ENCODE assay signal across 1 cellular context in the genomic region with DNA sequence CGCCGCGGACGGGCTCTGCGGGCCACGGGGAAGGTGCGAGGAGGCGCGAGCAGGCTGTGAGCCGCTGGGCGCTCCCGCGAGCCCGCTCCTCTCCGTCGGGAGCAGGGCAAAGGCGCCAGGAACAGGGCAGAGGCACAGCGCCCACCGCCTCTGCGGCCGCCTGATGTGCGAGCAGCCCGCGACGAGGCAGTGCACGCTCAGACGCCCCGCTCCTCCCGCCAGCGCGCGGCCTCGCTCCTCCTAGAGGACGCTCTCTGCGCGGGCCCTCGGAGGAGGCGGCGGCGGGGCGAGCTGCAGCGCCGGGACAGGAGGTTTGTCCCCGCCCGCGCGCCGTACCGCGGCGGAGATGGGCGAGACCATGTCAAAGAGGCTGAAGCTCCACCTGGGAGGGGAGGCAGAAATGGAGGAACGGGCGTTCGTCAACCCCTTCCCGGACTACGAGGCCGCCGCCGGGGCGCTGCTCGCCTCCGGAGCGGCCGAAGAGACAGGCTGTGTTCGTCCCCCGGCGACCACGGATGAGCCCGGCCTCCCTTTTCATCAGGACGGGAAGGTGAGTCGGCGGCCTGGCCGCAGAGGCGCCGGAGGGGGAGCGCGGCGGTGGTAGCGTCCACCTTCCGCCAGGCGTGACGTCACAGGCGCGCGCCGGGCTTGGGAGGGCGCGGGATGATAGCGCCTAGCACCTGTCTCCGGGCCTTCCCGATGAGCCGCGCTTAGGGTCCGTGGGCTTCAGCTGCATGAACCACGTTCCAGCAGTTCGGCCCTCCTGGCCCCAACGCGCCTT.
TF ChIP-seq lines count a peak whose summit lies in the region.

No MANE protein-coding gene starts in this region.

TF ChIP-seq in HepG2, 621 proteins besides CTCF, POLR2A, EP300 and RAD21 (continued from another document and continues in another):
- TF ChIP-seq, protein P1, sequence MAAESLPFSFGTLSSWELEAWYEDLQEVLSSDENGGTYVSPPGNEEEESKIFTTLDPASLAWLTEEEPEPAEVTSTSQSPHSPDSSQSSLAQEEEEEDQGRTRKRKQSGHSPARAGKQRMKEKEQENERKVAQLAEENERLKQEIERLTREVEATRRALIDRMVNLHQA (CRISPR knock-in tag; IDR thresholded peaks at IDR 0.05) = no peak
- TF ChIP-seq ZFP62 (CRISPR knock-in tag; IDR thresholded peaks at IDR 0.05) (no peak), SMYD3 (CRISPR knock-in tag; IDR thresholded peaks at IDR 0.05) (no peak), MATR3 (CRISPR knock-in tag; IDR thresholded peaks at IDR 0.05) (no peak), NKX3-1 (CRISPR knock-in tag; IDR thresholded peaks at IDR 0.05) (peak; percentile 67; the same call in 1 of the 2 replicates), DNMT3B (CRISPR knock-in tag; conservative IDR thresholded peaks at IDR 0.05) (no peak), HDAC2 (CRISPR knock-in tag; IDR thresholded peaks at IDR 0.05) (peak; percentile 13), HIVEP1 (CRISPR knock-in tag; IDR thresholded peaks at IDR 0.05) (no peak), ZNF451 (CRISPR knock-in tag; IDR thresholded peaks at IDR 0.05) (peak; percentile 72; the same call in 1 of the 2 replicates), KDM5B (CRISPR knock-in tag; IDR thresholded peaks at IDR 0.05; ENCODE audit: borderline replicate concordance) (peak; percentile 94), RAD51 (IDR thresholded peaks at IDR 0.05; ENCODE audit: borderline replicate concordance) (no peak), CBX2 (IDR thresholded peaks at IDR 0.05; ENCODE audit: low read depth, low read length) (no peak), CBX2 (CRISPR knock-in tag; IDR thresholded peaks at IDR 0.05; ENCODE audit: low read depth) (no peak; the same call in 1 of the 2 replicates), ZNF510 (CRISPR knock-in tag; IDR thresholded peaks at IDR 0.05; ENCODE audit: low read depth) (peak; percentile 54; the same call in 1 of the 2 replicates), ZNF256 (CRISPR knock-in tag; conservative IDR thresholded peaks at IDR 0.05) (no peak), JUN (CRISPR knock-in tag; IDR thresholded peaks at IDR 0.05) (no peak)
- TF ChIP-seq, protein P2, sequence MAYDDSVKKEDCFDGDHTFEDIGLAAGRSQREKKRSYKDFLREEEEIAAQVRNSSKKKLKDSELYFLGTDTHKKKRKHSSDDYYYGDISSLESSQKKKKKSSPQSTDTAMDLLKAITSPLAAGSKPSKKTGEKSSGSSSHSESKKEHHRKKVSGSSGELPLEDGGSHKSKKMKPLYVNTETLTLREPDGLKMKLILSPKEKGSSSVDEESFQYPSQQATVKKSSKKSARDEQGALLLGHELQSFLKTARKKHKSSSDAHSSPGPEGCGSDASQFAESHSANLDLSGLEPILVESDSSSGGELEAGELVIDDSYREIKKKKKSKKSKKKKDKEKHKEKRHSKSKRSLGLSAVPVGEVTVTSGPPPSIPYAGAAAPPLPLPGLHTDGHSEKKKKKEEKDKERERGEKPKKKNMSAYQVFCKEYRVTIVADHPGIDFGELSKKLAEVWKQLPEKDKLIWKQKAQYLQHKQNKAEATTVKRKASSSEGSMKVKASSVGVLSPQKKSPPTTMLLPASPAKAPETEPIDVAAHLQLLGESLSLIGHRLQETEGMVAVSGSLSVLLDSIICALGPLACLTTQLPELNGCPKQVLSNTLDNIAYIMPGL (CRISPR knock-in tag; IDR thresholded peaks at IDR 0.05; ENCODE audit: borderline replicate concordance in 1 of 2, low read depth in 1 of 2) = peak; percentile 91 to 95
- TF ChIP-seq, protein P3, sequence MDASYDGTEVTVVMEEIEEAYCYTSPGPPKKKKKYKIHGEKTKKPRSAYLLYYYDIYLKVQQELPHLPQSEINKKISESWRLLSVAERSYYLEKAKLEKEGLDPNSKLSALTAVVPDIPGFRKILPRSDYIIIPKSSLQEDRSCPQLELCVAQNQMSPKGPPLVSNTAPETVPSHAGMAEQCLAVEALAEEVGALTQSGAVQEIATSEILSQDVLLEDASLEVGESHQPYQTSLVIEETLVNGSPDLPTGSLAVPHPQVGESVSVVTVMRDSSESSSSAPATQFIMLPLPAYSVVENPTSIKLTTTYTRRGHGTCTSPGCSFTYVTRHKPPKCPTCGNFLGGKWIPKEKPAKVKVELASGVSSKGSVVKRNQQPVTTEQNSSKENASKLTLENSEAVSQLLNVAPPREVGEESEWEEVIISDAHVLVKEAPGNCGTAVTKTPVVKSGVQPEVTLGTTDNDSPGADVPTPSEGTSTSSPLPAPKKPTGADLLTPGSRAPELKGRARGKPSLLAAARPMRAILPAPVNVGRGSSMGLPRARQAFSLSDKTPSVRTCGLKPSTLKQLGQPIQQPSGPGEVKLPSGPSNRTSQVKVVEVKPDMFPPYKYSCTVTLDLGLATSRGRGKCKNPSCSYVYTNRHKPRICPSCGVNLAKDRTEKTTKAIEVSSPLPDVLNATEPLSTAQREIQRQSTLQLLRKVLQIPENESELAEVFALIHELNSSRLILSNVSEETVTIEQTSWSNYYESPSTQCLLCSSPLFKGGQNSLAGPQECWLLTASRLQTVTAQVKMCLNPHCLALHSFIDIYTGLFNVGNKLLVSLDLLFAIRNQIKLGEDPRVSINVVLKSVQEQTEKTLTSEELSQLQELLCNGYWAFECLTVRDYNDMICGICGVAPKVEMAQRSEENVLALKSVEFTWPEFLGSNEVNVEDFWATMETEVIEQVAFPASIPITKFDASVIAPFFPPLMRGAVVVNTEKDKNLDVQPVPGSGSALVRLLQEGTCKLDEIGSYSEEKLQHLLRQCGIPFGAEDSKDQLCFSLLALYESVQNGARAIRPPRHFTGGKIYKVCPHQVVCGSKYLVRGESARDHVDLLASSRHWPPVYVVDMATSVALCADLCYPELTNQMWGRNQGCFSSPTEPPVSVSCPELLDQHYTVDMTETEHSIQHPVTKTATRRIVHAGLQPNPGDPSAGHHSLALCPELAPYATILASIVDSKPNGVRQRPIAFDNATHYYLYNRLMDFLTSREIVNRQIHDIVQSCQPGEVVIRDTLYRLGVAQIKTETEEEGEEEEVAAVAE (CRISPR knock-in tag; IDR thresholded peaks at IDR 0.05; ENCODE audit: borderline replicate concordance) = 0 out of 2 replicates have a peak, but pooled peaks have one; percentile 19
- TF ChIP-seq, protein P4, sequence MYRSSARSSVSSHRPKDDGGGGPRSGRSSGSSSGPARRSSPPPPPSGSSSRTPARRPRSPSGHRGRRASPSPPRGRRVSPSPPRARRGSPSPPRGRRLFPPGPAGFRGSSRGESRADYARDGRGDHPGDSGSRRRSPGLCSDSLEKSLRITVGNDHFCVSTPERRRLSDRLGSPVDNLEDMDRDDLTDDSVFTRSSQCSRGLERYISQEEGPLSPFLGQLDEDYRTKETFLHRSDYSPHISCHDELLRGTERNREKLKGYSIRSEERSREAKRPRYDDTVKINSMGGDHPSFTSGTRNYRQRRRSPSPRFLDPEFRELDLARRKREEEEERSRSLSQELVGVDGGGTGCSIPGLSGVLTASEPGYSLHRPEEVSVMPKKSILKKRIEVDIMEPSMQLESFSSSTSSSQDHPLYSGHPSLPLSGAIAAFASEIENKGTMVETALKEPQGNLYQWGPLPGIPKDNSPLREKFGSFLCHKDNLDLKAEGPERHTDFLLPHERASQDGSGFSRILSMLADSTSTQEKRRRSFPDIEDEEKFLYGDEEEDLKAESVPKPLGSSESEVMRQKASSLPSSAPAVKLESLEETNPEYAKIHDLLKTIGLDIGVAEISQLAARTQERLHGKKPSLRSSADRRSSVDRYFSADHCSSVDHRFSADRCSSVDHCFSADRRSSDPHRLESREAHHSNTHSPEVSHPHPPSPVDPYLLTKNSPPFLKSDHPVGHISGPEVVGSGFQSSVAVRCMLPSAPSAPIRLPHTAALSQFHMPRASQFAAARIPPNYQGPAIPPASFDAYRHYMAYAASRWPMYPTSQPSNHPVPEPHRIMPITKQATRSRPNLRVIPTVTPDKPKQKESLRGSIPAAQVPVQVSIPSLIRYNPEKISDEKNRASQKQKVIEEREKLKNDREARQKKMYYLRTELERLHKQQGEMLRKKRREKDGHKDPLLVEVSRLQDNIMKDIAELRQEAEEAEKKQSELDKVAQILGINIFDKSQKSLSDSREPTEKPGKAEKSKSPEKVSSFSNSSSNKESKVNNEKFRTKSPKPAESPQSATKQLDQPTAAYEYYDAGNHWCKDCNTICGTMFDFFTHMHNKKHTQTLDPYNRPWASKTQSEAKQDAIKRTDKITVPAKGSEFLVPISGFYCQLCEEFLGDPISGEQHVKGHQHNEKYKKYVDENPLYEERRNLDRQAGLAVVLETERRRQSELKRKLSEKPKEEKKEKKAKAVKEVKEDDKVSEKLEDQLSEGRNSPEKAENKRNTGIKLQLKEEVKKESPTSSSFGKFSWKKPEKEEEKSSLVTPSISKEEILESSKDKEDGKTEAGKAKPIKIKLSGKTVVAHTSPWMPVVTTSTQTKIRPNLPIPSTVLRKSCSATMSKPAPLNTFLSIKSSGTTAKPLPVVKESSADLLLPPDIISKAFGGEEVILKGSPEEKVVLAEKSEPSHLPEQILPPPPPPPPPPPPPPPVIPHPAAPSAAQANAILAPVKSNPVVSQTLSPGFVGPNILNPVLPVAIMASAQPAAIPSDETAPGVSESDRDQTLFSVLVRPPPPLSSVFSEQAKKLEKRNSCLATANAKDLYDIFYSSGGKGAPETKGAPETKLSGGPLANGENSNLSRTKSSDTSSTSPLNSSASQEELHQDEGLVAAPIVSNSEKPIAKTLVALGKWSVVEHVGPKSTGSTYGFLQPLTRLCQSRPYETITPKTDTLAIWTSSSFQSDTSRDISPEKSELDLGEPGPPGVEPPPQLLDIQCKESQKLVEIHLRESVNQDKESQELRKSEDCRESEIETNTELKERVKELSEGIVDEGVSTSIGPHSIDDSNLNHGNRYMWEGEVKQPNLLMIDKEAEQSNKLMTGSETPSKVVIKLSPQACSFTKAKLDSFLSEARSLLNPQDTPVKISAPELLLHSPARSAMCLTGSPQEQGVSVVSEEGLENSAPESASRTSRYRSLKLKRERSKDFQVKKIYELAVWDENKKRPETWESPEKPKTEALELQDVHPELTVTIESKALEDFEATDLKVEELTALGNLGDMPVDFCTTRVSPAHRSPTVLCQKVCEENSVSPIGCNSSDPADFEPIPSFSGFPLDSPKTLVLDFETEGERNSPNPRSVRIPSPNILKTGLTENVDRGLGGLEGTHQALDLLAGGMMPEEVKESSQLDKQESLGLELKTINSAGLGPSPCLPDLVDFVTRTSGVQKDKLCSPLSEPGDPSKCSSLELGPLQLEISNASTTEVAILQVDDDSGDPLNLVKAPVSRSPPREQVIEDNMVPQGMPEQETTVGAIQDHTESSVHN (CRISPR knock-in tag; IDR thresholded peaks at IDR 0.05) = no peak
- TF ChIP-seq, protein P5, sequence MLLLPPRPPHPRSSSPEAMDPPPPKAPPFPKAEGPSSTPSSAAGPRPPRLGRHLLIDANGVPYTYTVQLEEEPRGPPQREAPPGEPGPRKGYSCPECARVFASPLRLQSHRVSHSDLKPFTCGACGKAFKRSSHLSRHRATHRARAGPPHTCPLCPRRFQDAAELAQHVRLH (CRISPR knock-in tag; IDR thresholded peaks at IDR 0.05; ENCODE audit: borderline replicate concordance, low read depth) = peak; percentile 17; the same call in 1 of the 2 replicates
- TF ChIP-seq, protein P6, sequence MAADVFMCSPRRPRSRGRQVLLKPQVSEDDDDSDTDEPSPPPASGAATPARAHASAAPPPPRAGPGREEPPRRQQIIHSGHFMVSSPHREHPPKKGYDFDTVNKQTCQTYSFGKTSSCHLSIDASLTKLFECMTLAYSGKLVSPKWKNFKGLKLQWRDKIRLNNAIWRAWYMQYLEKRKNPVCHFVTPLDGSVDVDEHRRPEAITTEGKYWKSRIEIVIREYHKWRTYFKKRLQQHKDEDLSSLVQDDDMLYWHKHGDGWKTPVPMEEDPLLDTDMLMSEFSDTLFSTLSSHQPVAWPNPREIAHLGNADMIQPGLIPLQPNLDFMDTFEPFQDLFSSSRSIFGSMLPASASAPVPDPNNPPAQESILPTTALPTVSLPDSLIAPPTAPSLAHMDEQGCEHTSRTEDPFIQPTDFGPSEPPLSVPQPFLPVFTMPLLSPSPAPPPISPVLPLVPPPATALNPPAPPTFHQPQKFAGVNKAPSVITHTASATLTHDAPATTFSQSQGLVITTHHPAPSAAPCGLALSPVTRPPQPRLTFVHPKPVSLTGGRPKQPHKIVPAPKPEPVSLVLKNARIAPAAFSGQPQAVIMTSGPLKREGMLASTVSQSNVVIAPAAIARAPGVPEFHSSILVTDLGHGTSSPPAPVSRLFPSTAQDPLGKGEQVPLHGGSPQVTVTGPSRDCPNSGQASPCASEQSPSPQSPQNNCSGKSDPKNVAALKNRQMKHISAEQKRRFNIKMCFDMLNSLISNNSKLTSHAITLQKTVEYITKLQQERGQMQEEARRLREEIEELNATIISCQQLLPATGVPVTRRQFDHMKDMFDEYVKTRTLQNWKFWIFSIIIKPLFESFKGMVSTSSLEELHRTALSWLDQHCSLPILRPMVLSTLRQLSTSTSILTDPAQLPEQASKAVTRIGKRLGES (CRISPR knock-in tag; IDR thresholded peaks at IDR 0.05; ENCODE audit: borderline replicate concordance) = no peak
- TF ChIP-seq, protein P7, sequence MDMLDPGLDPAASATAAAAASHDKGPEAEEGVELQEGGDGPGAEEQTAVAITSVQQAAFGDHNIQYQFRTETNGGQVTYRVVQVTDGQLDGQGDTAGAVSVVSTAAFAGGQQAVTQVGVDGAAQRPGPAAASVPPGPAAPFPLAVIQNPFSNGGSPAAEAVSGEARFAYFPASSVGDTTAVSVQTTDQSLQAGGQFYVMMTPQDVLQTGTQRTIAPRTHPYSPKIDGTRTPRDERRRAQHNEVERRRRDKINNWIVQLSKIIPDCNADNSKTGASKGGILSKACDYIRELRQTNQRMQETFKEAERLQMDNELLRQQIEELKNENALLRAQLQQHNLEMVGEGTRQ (IDR thresholded peaks at IDR 0.05; ENCODE audit: low read depth, low read length) = no peak
- TF ChIP-seq, protein P7 (CRISPR knock-in tag; IDR thresholded peaks at IDR 0.05; ENCODE audit: borderline replicate concordance) = peak; percentile 56; the same call in 1 of the 2 replicates
- TF ChIP-seq, protein P8, sequence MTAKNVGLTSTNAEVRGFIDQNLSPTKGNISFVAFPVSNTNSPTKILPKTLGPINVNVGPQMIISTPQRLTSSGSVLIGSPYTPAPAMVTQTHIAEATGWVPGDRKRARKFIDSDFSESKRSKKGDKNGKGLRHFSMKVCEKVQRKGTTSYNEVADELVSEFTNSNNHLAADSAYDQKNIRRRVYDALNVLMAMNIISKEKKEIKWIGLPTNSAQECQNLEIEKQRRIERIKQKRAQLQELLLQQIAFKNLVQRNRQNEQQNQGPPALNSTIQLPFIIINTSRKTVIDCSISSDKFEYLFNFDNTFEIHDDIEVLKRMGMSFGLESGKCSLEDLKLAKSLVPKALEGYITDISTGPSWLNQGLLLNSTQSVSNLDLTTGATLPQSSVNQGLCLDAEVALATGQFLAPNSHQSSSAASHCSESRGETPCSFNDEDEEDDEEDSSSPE (CRISPR knock-in tag; IDR thresholded peaks at IDR 0.05) = peak; percentile 91
- TF ChIP-seq, protein P9, sequence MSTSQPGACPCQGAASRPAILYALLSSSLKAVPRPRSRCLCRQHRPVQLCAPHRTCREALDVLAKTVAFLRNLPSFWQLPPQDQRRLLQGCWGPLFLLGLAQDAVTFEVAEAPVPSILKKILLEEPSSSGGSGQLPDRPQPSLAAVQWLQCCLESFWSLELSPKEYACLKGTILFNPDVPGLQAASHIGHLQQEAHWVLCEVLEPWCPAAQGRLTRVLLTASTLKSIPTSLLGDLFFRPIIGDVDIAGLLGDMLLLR (CRISPR knock-in tag; IDR thresholded peaks at IDR 0.05) = peak; percentile 89
- TF ChIP-seq, protein P10, sequence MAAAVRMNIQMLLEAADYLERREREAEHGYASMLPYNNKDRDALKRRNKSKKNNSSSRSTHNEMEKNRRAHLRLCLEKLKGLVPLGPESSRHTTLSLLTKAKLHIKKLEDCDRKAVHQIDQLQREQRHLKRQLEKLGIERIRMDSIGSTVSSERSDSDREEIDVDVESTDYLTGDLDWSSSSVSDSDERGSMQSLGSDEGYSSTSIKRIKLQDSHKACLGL (CRISPR knock-in tag; IDR thresholded peaks at IDR 0.05) = peak; percentile 70; the same call in 1 of the 2 replicates
